Comparison of ENCODE assay signal across 18 cellular contexts in genomic region chr3:3783675-3784074, GRCh38. TPM values are rescaled to one million over a fixed set of nuclear protein-coding genes. Genes with fewer than 3 reads are reported as not detected.
"Had no signal": no experiment of that assay in that cellular context is flagged by ENCODE, and none has a peak within 500 bp of the region (broad histone marks: within the 10 kb centered on the region; RNA-seq: fewer than 3 reads in every experiment).

No MANE protein-coding gene starts in this region.

- DNase-seq: KBM-7; MV-4-11; NCI-H1048; NCI-H1105; NCI-H1417; NCI-H1436 treated with DMSO at 0.1 percent for 48 hours; NCI-H187; NCI-H2029; NCI-H2081 treated with DMSO at 0.1 percent for 48 hours; NCI-H524; NK-92 treated with Interleukin-12 subunit alpha and Interleukin-12 subunit beta, amount 100 ng/mL, for 24 hours; PC-3; SHP77; T-helper 2 cell had no signal

- ATAC-seq: Panc1, PC-3 had no signal

RNA-seq across cellular contexts. Expression of gene LRRN1, which starts 15.6 kb away (rescaled TPM):
- total RNA-seq: LHCN-M2, NCI-H460, OCI-LY7, PC-3 had no signal
